Comparison of ENCODE assay signal across 34 cellular contexts in the genomic region with DNA sequence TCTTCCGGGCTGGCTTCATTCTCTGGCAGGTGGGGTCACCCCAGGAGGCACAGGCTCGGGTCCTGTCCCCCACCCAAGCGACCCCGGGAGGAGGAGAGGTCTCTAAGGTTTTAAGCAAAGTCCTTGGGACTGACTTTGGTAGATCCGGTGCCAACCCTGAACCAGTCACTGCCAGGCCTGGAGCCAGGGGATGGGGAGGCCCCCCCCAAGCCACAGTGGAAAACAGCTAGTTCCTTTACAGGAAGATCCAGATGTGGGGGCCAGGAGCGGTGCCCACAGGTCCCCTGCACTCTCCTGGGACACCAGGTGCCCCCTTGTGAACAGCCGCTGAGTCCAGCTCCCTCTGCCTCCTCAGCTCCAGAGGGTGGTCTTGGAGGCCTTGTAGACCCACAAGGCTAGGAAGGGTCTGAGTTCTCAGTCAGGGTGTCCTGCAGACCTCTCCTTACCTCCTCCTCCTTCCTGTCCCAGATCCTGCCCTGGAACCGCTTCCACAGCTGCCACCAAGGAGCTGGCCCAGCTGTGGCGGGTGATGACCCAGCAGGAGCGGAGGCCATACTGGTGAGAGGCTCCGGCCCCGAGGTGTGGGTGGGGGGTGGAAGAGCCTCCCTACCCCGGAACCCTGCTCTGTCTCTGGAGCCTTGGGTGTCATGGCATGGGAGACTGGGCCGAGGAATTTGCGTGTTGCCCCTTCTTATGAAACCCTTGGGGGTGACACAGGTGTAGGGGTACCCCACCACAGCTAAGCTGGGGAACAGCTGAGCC. TPM values are rescaled to one million over a fixed set of nuclear protein-coding genes. Genes with fewer than 3 reads are reported as not detected.
"Had no signal": no experiment of that assay in that cellular context is flagged by ENCODE, and none has a peak within 500 bp of the region (broad histone marks: within the 10 kb centered on the region; RNA-seq: fewer than 3 reads in every experiment).

No MANE protein-coding gene starts in this region.

- H3K27me3 ChIP-seq: body of pancreas, gastrocnemius medialis, pancreas, transverse colon had no signal

- H3K9me3 ChIP-seq: body of pancreas, gastrocnemius medialis, lower lobe of right lung, mucosa of descending colon, pancreas, psoas muscle, stomach, transverse colon had no signal

- DNase-seq: activated CD4-positive, alpha-beta T cell treated with anti-CD3 and anti-CD28 coated beads, Interleukin-2, amount 10 ng/mL, durations not matched to agents 7 days and 5 days; activated CD4-positive, CD25-positive, alpha-beta regulatory T cell treated with anti-CD3 and anti-CD28 coated beads, Interleukin-2, amount 50 U/mL, for 72 hours; activated CD8-positive, alpha-beta memory T cell treated with anti-CD3 and anti-CD28 coated beads, Interleukin-2, amount 10 ng/mL, durations not matched to agents 7 days and 5 days; activated CD8-positive, alpha-beta T cell treated with anti-CD3 and anti-CD28 coated beads for 36 hours; activated effector memory CD4-positive, alpha-beta T cell treated with anti-CD3 and anti-CD28 coated beads, Interleukin-2, amount 50 U/mL, for 16 hours; activated naive CD4-positive, alpha-beta T cell treated with anti-CD3 and anti-CD28 coated beads, Interleukin-2, amount 10 ng/mL, durations not matched to agents 7 days and 5 days; activated T-cell treated with anti-CD3 and anti-CD28 coated beads for 4 hours; amygdala; body of pancreas; central memory CD4-positive, alpha-beta T cell; dermis blood vessel endothelial cell; effector memory CD8-positive, alpha-beta T cell; gastrocnemius medialis; head of caudate nucleus; lower lobe of right lung; mesendoderm; naive B cell; psoas muscle; stimulated activated CD4-positive, alpha-beta T cell treated with anti-CD3 and anti-CD28 coated beads, Interleukin-15, amount 100 ng/mL, for 24 hours; stomach; T-cell; transverse colon; WERI-Rb-1 had no signal

- FAIRE-seq: endothelial cell of umbilical vein, keratinocyte, pancreas, TTC549, urothelium cell line had no signal

- H3K4me3 ChIP-seq: body of pancreas, gastrocnemius medialis, lower lobe of right lung, mucosa of descending colon, pancreas, psoas muscle, smooth muscle cell, stomach, transverse colon had no signal

- H3K27ac ChIP-seq: body of pancreas, gastrocnemius medialis, lower lobe of right lung, pancreas, psoas muscle, WERI-Rb-1 had no signal

- ATAC-seq: activated CD8-positive, alpha-beta memory T cell treated with anti-CD3 and anti-CD28 coated beads, Interleukin-2, amount 10 ng/mL, durations not matched to agents 7 days and 5 days; activated CD8-positive, alpha-beta T cell treated with anti-CD3 and anti-CD28 coated beads for 36 hours; body of pancreas; effector memory CD8-positive, alpha-beta T cell; esophagus mucosa; gastrocnemius medialis; lower lobe of right lung; mucosa of descending colon; pancreas; psoas muscle; sciatic nerve; stimulated activated memory B cell treated with anti-CD40 and anti-IgM and Interleukin-4, amounts not matched to agents 10 μg/mL and 1 μg/mL and 100 μg/mL, for 72 hours; T-cell had no signal

- H3K36me3 ChIP-seq: gastrocnemius medialis, lower lobe of right lung, pancreas, stomach, transverse colon, WERI-Rb-1 had no signal

RNA-seq across cellular contexts. Expression of gene MEIOSIN, which starts 29.8 kb away (rescaled TPM):
- total RNA-seq: activated CD4-positive, alpha-beta T cell treated with anti-CD3 and anti-CD28 coated beads, Interleukin-2, amount 10 ng/mL, durations not matched to agents 7 days and 5 days; activated CD8-positive, alpha-beta memory T cell treated with anti-CD3 and anti-CD28 coated beads, Interleukin-2, amount 10 ng/mL, durations not matched to agents 7 days and 5 days; activated CD8-positive, alpha-beta T cell treated with anti-CD3 and anti-CD28 coated beads for 36 hours; body of pancreas; dermis blood vessel endothelial cell; endothelial cell of umbilical vein; esophagus mucosa; gastrocnemius medialis; lower lobe of right lung; mucosa of descending colon; pancreas; psoas muscle; sciatic nerve; smooth muscle cell; stomach; T-cell; temporal lobe; transverse colon had no signal
- polyA plus RNA-seq: endothelial cell of umbilical vein, keratinocyte, pancreas, smooth muscle cell, stomach had no signal
